In genomic region chr3:133547432-133548041, GRCh38 we compare ENCODE assay signal across 9 cellular contexts. TPM values are rescaled to one million over a fixed set of nuclear protein-coding genes. Genes with fewer than 3 reads are reported as not detected.
A peak's percentile ranks its signal among the peaks of the same experiment; 100 is the strongest.
DNase-seq lines count a peak whose midpoint lies in the region; ATAC-seq and TF ChIP-seq lines count a peak whose summit lies in the region.
"Had no signal": no experiment of that assay in that cellular context is flagged by ENCODE, and none has a peak within 500 bp of the region (broad histone marks: within the 10 kb centered on the region; RNA-seq: fewer than 3 reads in every experiment).

No MANE protein-coding gene starts in this region.

- H3K27ac Mint-ChIP-seq in CD4-positive, CD25-positive, alpha-beta regulatory T cell = peak overlapping the region in 2 of 3 donors; percentile 31 to 54

- H3K27ac ChIP-seq in CD4-positive, CD25-positive, alpha-beta regulatory T cell (ENCODE audit: insufficient read depth, low read length, poor library complexity, severe bottlenecking) = no peak overlapping the region
- H3K27ac ChIP-seq in RWPE1 (peak overlapping the region; percentile 73), Peyer's patch (peak overlapping the region in 1 of 4 donors; percentile 1)

- POLR2A ChIA-PET in RWPE1 (lab: Yijun Ruan, JAX; ENCODE audit: low non-redundant PET) = interaction anchor here (0.6 kb wide), 1 partner anchor 759 kb away, joined by 3 read pairs; no protein-coding TSS in a partner anchor

- ATAC-seq in CD4-positive, CD25-positive, alpha-beta regulatory T cell (ENCODE audit: low read depth in 2 of 2) = no peak
- peak; percentile 83 for ATAC-seq in omental fat pad (ENCODE audit: low FRiP score)
- no peak for ATAC-seq in GM18867 (IDR thresholded peaks at IDR 0.05; ENCODE audit: unreplicated experiment)

- DNase-seq in CD4-positive, CD25-positive, alpha-beta regulatory T cell = no peak
- DNase-seq in RWPE1 (ENCODE audit: low spot score) (no peak), foreskin fibroblast (peak; percentile 39 to 67), omental fat pad (ENCODE audit: low spot score) (no peak), Peyer's patch (no peak), NCI-H345 treated with DMSO at 0.1 percent for 48 hours (lab: John Stamatoyannopoulos, UW; ENCODE audit: unreplicated experiment) (no peak)
- DNase-seq in activated CD4-positive, alpha-beta T cell treated with anti-CD3 and anti-CD28 coated beads, Interleukin-2, amount 50 U/mL, for 4 hours = no peak
- DNase-seq: COR-L47 had no signal

- H3K4me1 Mint-ChIP-seq in CD4-positive, CD25-positive, alpha-beta regulatory T cell = no peaks in the 10 kb centered on the region

- H3K27me3 Mint-ChIP-seq in CD4-positive, CD25-positive, alpha-beta regulatory T cell = no peaks in the 10 kb centered on the region

- no peaks in the 10 kb centered on the region for H3K4me1 ChIP-seq in CD4-positive, CD25-positive, alpha-beta regulatory T cell (ENCODE audit: control insufficient read depth, insufficient read depth, low read length, poor library complexity, severe bottlenecking)
- H3K4me1 ChIP-seq in Peyer's patch = peaks cover 0 to 6% (median 0%) of the 10 kb centered on the region in 4 donors

- H3K9me3 ChIP-seq in CD4-positive, CD25-positive, alpha-beta regulatory T cell (ENCODE audit: control insufficient read depth in 2 of 2, low read length in 2 of 2) = no peaks in the 10 kb centered on the region
- H3K9me3 ChIP-seq in Peyer's patch = no peaks in the 10 kb centered on the region

- TF ChIP-seq CTCF in RWPE1 (conservative IDR thresholded peaks at IDR 0.05; ENCODE audit: low read depth) = no peak
- no peak for TF ChIP-seq CTCF in foreskin fibroblast (IDR thresholded peaks at IDR 0.05; ENCODE audit: low read depth, low read length)
- TF ChIP-seq CTCF in omental fat pad (IDR thresholded peaks at IDR 0.05) = no peak
- TF ChIP-seq CTCF in Peyer's patch (IDR thresholded peaks at IDR 0.05) = no peak

- H3K4me3 Mint-ChIP-seq in CD4-positive, CD25-positive, alpha-beta regulatory T cell = no peak overlapping the region

- CTCF ChIA-PET in RWPE1 (lab: Yijun Ruan, JAX) = interaction anchor here (1.2 kb wide), 1 partner anchor 15 kb away, joined by 5 read pairs; no protein-coding TSS in a partner anchor

- H3K9me3 Mint-ChIP-seq in CD4-positive, CD25-positive, alpha-beta regulatory T cell = peaks cover 0 to 4% (median 0%) of the 10 kb centered on the region in 7 donors

- H3K27me3 ChIP-seq in CD4-positive, CD25-positive, alpha-beta regulatory T cell (ENCODE audit: control insufficient read depth, insufficient read depth, low read length) = no peaks in the 10 kb centered on the region
- no peaks in the 10 kb centered on the region for H3K27me3 ChIP-seq in Peyer's patch

- H3K4me3 ChIP-seq in CD4-positive, CD25-positive, alpha-beta regulatory T cell (ENCODE audit: low read depth, low read length) = no peak overlapping the region
- H3K4me3 ChIP-seq in foreskin fibroblast (ENCODE audit: low read depth in 1 of 2, low read length in 2 of 2) (no peak overlapping the region), Peyer's patch (no peak overlapping the region)

- no peaks in the 10 kb centered on the region for H3K36me3 Mint-ChIP-seq in CD4-positive, CD25-positive, alpha-beta regulatory T cell

- no peak for TF ChIP-seq POLR2A in Peyer's patch (IDR thresholded peaks at IDR 0.05)

- no peaks in the 10 kb centered on the region for H3K36me3 ChIP-seq in CD4-positive, CD25-positive, alpha-beta regulatory T cell (ENCODE audit: control insufficient read depth, insufficient read depth, low read length)
- no peaks in the 10 kb centered on the region for H3K36me3 ChIP-seq in Peyer's patch

RNA-seq across cellular contexts. Expression of gene CDV3, which starts 25.9 kb away (rescaled TPM):
- 275 TPM for total RNA-seq in CD4-positive, CD25-positive, alpha-beta regulatory T cell
- 10 to 100 TPM; 43.6 to 91.2 (median 60.1) TPM for polyA plus RNA-seq in CD4-positive, CD25-positive, alpha-beta regulatory T cell
- total RNA-seq in omental fat pad = 100 to 1,000 TPM; 103 to 290 (median 213) TPM
- 100 to 1,000 TPM in 1 of 4 donors, 10 to 100 TPM in 3; 45.0 to 123 (median 58.3) TPM for total RNA-seq in Peyer's patch

Comparison
In these comparisons a context has a peak if more than half of its experiments do, and no peak if none do; other contexts are left out.
1. DNase-seq: peak in foreskin fibroblast (2 of 2); none in CD4-positive, CD25-positive, alpha-beta regulatory T cell (0 of 3), RWPE1 (single experiment), omental fat pad (single experiment), Peyer's patch (0 of 3), activated CD4-positive, alpha-beta T cell treated with anti-CD3 and anti-CD28 coated beads, Interleukin-2, amount 50 U/mL, for 4 hours (0 of 2) and NCI-H345 treated with DMSO at 0.1 percent for 48 hours (single experiment).